ENCODE assay signal across 8 cellular contexts in the genomic region with DNA sequence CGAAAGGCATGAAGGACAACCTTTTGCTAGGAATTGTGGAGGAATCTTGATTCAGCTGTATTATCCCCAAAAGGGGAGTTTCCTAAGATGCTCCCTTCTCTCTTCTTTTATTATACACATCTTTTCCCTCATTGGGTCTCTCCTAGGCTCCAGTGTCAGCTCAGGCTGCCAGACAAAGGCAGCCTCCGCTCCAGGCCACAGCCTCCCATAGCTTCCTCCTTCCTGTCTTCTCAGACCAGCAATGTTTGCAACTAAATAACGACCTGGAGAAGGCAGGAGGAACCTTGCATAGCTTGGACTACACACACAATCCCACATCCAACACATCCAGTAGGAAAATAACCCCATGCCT. TPM values are rescaled to one million over a fixed set of nuclear protein-coding genes. Genes with fewer than 3 reads are reported as not detected.
DNase-seq lines count a peak whose midpoint lies in the region; ATAC-seq and TF ChIP-seq lines count a peak whose summit lies in the region.

No MANE protein-coding gene starts in this region.

- peaks cover 25 to 35% (median 27%) of the 10 kb centered on the region in 3 donors for H3K4me1 Mint-ChIP-seq in T-cell
- H3K4me1 Mint-ChIP-seq in stimulated activated effector memory CD8-positive, alpha-beta T cell treated with anti-CD3 and anti-CD28 coated beads, Interleukin-12 subunit alpha, Interleukin-12 subunit beta, amount 100 ng/mL, for 72 hours = peaks cover 28% of the 10 kb centered on the region

- POLR2A ChIA-PET in T-cell (lab: Charles Lee) = interaction anchor here (0.6 to 1.5 kb wide), 5 partner anchors 9 to 512 kb away, joined by 3 to 9 read pairs (median 4); a partner anchor contains a TSS

- peaks cover 4% of the 10 kb centered on the region for H3K36me3 Mint-ChIP-seq in T-cell
- H3K36me3 Mint-ChIP-seq in stimulated activated effector memory CD8-positive, alpha-beta T cell treated with anti-CD3 and anti-CD28 coated beads, Interleukin-12 subunit alpha, Interleukin-12 subunit beta, amount 100 ng/mL, for 72 hours = peaks cover 31% of the 10 kb centered on the region

- peak overlapping the region; percentile 73 for H3K27ac ChIP-seq in foreskin keratinocyte

- CTCF ChIA-PET in T-cell (lab: Charles Lee) = interaction anchor here (0.7 to 2.1 kb wide), 21 partner anchors 8 to 99 kb away, joined by 3 to 12 read pairs (median 4); a partner anchor contains a TSS

- H3K9me3 Mint-ChIP-seq in T-cell = no peaks in the 10 kb centered on the region
- no peaks in the 10 kb centered on the region for H3K9me3 Mint-ChIP-seq in stimulated activated effector memory CD8-positive, alpha-beta T cell treated with anti-CD3 and anti-CD28 coated beads, Interleukin-12 subunit alpha, Interleukin-12 subunit beta, amount 100 ng/mL, for 72 hours

- H3K4me3 Mint-ChIP-seq in T-cell = peak overlapping the region; percentile 93 to 94 (median 94)
- H3K4me3 Mint-ChIP-seq in stimulated activated effector memory CD8-positive, alpha-beta T cell treated with anti-CD3 and anti-CD28 coated beads, Interleukin-12 subunit alpha, Interleukin-12 subunit beta, amount 100 ng/mL, for 72 hours = peak overlapping the region; percentile 93

- peak overlapping the region; percentile 27 to 94 for H3K27ac Mint-ChIP-seq in T-cell
- H3K27ac Mint-ChIP-seq in stimulated activated effector memory CD8-positive, alpha-beta T cell treated with anti-CD3 and anti-CD28 coated beads, Interleukin-12 subunit alpha, Interleukin-12 subunit beta, amount 100 ng/mL, for 72 hours = peak overlapping the region; percentile 98

- peaks cover 23 to 25% of the 10 kb centered on the region in 2 donors for H3K27me3 Mint-ChIP-seq in T-cell

- H3K27me3 ChIP-seq in foreskin keratinocyte = peaks cover 21% of the 10 kb centered on the region

- H3K4me1 ChIP-seq in foreskin keratinocyte = peaks cover 4% of the 10 kb centered on the region

- ATAC-seq in T-cell (replicated peaks in 1 of 4) = no peak
- no peak for ATAC-seq in foreskin keratinocyte
- no peak for ATAC-seq in stimulated activated effector memory CD8-positive, alpha-beta T cell treated with anti-CD3 and anti-CD28 coated beads, Interleukin-12 subunit alpha, Interleukin-12 subunit beta, amount 100 ng/mL, for 72 hours

- DNase-seq in NCI-H1417 (lab: John Stamatoyannopoulos, UW) (peak in 2 of 3 experiments; percentile 55 to 74), NCI-H1417 treated with DMSO at 0.1 percent for 48 hours (lab: John Stamatoyannopoulos, UW) (no peak), T-cell (no peak), foreskin keratinocyte (no peak), NCI-H345 (lab: John Stamatoyannopoulos, UW) (no peak), SIG-M5 treated with dmso at 0.1 percent for 504 hours (lab: John Stamatoyannopoulos, UW; ENCODE audit: unreplicated experiment) (no peak), midbrain (lab: John Stamatoyannopoulos, UW) (no peak)
- no peak for DNase-seq in stimulated activated effector memory CD8-positive, alpha-beta T cell treated with anti-CD3 and anti-CD28 coated beads, Interleukin-12 subunit alpha, Interleukin-12 subunit beta, amount 100 ng/mL, for 72 hours (ENCODE audit: low spot score in 2 of 2)

- no peak for TF ChIP-seq CTCF in foreskin keratinocyte (conservative IDR thresholded peaks at IDR 0.05)

RNA-seq across cellular contexts. Expression of a gene that starts 12.3 kb away (rescaled TPM):
- 100 to 1,000 TPM in 2 of 5 donors, 10 to 100 TPM in 3; 45.2 to 113 (median 91.0) TPM for total RNA-seq in T-cell
- 38.8 and 46.0 TPM in 2 replicates for total RNA-seq in foreskin keratinocyte
- polyA plus RNA-seq in foreskin keratinocyte = 24.1 and 27.9 TPM in 2 replicates

RNA-seq across cellular contexts. Expression of a gene that starts 12.4 kb away (rescaled TPM):
- total RNA-seq in T-cell (1 to 10 TPM; 1.7 to 2.7 (median 2.3) TPM), foreskin keratinocyte (0.85 TPM in 2 replicates)
- polyA plus RNA-seq in foreskin keratinocyte = 0.61 and 0.82 TPM in 2 replicates

RNA-seq across cellular contexts. Expression of a gene that starts 18.5 kb away (rescaled TPM):
- total RNA-seq in T-cell (under 1 TPM in 2 of 5 donors, not detected in 3; 0.19 to 0.29 TPM), foreskin keratinocyte (0.27 and 0.32 TPM in 2 replicates)
- 0.26 and 0.37 TPM in 2 replicates for polyA plus RNA-seq in foreskin keratinocyte

RNA-seq across cellular contexts. Expression of a gene that starts 43.7 kb away (rescaled TPM):
- total RNA-seq in T-cell (10 to 100 TPM; 16.4 to 39.5 (median 35.4) TPM), foreskin keratinocyte (38.0 and 39.8 TPM in 2 replicates)
- 30.5 and 30.9 TPM in 2 replicates for polyA plus RNA-seq in foreskin keratinocyte

RNA-seq across cellular contexts. Expression of a gene that starts 56.0 kb away (rescaled TPM):
- total RNA-seq in T-cell = 10 to 100 TPM in 3 of 5 donors, 1 to 10 TPM in 2; 5.3 to 20.2 (median 16.9) TPM
- 15.8 and 17.2 TPM in 2 replicates for total RNA-seq in foreskin keratinocyte
- polyA plus RNA-seq in foreskin keratinocyte = 11.6 and 13.8 TPM in 2 replicates

Comparison
In these comparisons a context has a peak if more than half of its experiments do, and no peak if none do; other contexts are left out.
1. DNase-seq: peak in NCI-H1417 (2 of 3); none in NCI-H1417 treated with DMSO at 0.1 percent for 48 hours (single experiment), T-cell (0 of 34), foreskin keratinocyte (0 of 2), stimulated activated effector memory CD8-positive, alpha-beta T cell treated with anti-CD3 and anti-CD28 coated beads, Interleukin-12 subunit alpha, Interleukin-12 subunit beta, amount 100 ng/mL, for 72 hours (0 of 2), NCI-H345 (single experiment), SIG-M5 treated with dmso at 0.1 percent for 504 hours (single experiment) and midbrain (single experiment).